1 cellular context compared by ENCODE assay signal in the genomic region with DNA sequence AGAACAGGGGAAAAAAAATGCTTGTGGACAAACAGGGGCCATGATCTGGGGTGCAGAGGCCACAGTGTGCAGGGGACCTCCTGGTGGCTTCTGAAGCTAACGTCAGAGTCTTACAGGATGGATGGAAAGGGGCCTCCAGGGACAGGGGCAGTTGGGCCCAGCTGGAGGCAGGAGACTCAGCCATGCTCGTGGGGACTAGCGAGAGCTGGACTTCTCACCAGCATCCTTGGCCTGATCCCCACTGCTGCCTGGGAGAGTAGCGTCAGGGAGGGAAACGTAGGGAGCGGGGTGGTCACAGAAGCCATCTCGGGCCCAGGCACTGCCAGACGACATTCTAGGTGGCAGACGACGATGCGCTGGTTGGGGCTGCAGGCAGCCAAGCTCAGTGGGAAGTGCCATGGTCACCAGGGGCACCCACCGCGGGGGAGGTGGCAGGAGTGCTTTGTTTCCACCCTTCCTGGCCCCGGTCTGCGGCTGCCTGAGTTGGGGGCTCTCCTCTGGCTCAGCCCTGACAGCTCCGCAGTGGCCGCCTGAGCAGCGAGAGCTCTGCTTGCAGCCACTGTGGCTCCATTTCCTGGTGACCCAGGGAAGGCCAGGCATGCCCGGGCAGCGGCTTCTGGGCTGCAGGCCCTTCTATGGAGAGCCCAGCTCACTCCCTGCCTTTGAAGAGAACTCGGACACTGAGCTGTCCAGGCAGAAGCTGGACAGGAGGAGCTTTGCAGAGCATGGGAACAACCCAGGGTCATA.
TF ChIP-seq lines count a peak whose summit lies in the region.

No MANE protein-coding gene starts in this region.

TF ChIP-seq in IMR-90, 13 proteins besides CTCF, POLR2A, EP300 and RAD21 (continued from another document):
- TF ChIP-seq, protein P1, sequence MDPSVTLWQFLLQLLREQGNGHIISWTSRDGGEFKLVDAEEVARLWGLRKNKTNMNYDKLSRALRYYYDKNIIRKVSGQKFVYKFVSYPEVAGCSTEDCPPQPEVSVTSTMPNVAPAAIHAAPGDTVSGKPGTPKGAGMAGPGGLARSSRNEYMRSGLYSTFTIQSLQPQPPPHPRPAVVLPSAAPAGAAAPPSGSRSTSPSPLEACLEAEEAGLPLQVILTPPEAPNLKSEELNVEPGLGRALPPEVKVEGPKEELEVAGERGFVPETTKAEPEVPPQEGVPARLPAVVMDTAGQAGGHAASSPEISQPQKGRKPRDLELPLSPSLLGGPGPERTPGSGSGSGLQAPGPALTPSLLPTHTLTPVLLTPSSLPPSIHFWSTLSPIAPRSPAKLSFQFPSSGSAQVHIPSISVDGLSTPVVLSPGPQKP (IDR thresholded peaks at IDR 0.05; ENCODE audit: borderline replicate concordance, low read depth, low read length) = no peak
- no peak for TF ChIP-seq NFE2L2 (IDR thresholded peaks at IDR 0.05; ENCODE audit: low read depth, low read length)
- no peak for TF ChIP-seq RFX5 (IDR thresholded peaks at IDR 0.05; ENCODE audit: low read depth, low read length)
- no peak for TF ChIP-seq RCOR1 (IDR thresholded peaks at IDR 0.05; ENCODE audit: insufficient replicate concordance, low read length)
- TF ChIP-seq MAFK (IDR thresholded peaks at IDR 0.05; ENCODE audit: low read depth, low read length) = no peak
- no peak for TF ChIP-seq CHD1 (IDR thresholded peaks at IDR 0.05; ENCODE audit: low read depth, low read length)
